ENCODE assay signal across 23 cellular contexts in genomic region chr1:230253150-230253549, GRCh38.
"Had no signal": no experiment of that assay in that cellular context is flagged by ENCODE, and none has a peak within 500 bp of the region (broad histone marks: within the 10 kb centered on the region; RNA-seq: fewer than 3 reads in every experiment).

No MANE protein-coding gene starts in this region.

- H3K27ac ChIP-seq: heart right ventricle, hepatocyte, left lung, lower lobe of right lung, neural progenitor cell, neutrophil, parathyroid adenoma, right atrium auricular region, spleen, tibial nerve had no signal

- H2AFZ ChIP-seq: hepatocyte, neural progenitor cell, parathyroid adenoma had no signal

- H3K9me3 ChIP-seq: heart right ventricle, left lung, lower lobe of right lung, neutrophil, right atrium auricular region, spleen, tibial nerve had no signal

- H3K4me1 ChIP-seq: left lung, lower lobe of right lung, parathyroid adenoma, right atrium auricular region, spleen had no signal

- H3K79me2 ChIP-seq: hepatocyte, parathyroid adenoma had no signal

- H3K4me2 ChIP-seq: hepatocyte, neural progenitor cell had no signal

- DNase-seq: heart right ventricle; kidney; left colon; left lung; lower lobe of right lung; mammary epithelial cell; mesenchymal stem cell; naive B cell; natural killer cell; nephron progenitor cell; occipital lobe; small intestine; spleen; stimulated activated CD4-positive, alpha-beta T cell treated with anti-CD3 and anti-CD28 coated beads, Interleukin-4, amount 100 ng/mL, for 24 hours; stimulated activated naive CD4-positive, alpha-beta T cell had no signal

- FAIRE-seq: kidney, small intestine had no signal

- H3K4me3 ChIP-seq: heart right ventricle, hepatocyte, left lung, lower lobe of right lung, neural progenitor cell, right atrium auricular region, spleen, tibial nerve had no signal

- ATAC-seq: heart right ventricle; left colon; left lung; lower lobe of right lung; natural killer cell; sciatic nerve; stimulated activated effector memory CD8-positive, alpha-beta T cell treated with anti-CD3 and anti-CD28 coated beads, Interleukin-12 subunit alpha, Interleukin-12 subunit beta, amount 100 ng/mL, for 72 hours had no signal

- H3K27me3 ChIP-seq: heart right ventricle, hepatocyte, left lung, neural progenitor cell, neutrophil, right atrium auricular region, spleen, tibial nerve had no signal

- H3K9ac ChIP-seq: neural progenitor cell, parathyroid adenoma had no signal

- H3K36me3 ChIP-seq: neural progenitor cell had no signal
